ENCODE assay signal across 7 cellular contexts in the genomic region with DNA sequence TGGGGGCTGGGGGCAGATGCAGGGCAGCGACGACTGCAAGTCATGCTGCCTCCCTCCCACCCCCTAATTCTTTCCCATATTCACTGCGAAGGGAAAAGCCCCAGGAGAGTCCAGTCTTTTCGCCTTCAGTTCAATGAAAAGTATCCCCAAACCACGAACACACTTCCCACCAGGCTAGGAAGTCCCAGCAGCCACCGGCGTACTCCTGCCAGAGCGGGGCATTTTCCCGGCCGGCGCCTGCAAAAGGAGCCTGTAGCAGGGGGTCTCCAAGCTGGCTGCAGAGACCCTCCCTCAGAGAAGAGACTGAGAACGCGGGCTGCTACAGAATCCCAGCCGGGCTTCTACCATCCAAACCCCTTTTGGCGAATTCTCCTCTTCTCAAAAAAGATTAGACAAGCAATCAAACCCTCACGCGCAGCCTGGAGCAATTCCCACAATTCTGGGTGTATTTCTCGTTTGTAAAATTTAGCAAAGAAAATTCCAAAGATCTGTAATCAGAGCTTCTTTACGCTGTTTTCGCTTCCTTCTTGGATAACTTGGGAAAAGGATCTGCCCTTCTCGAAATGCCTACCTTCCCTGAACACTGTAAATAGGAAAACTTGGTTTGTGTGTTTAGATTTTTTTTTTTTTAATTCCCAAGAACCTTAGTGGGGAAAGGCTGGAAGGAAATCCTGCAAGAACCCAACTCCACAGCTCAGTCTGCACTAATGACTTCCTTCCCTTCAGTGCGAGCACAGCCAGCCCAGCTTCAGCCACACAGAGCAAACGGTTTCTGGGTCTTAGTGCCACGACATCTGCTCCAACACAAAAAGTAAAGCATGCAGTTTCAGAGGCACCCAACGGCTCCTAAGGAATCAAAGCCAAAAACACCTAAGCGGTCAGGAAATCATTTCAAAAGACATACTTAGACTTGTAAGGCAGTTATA.
A peak's percentile ranks its signal among the peaks of the same experiment; 100 is the strongest.
DNase-seq lines count a peak whose midpoint lies in the region; ATAC-seq and TF ChIP-seq lines count a peak whose summit lies in the region.

No MANE protein-coding gene starts in this region.

- TSS peak; percentile 66 for BruUV-seq in mammary epithelial cell (replicated peaks; lab: Mats Ljungman, UMichigan)

- no peak for TF ChIP-seq CTCF in GM23338 (conservative IDR thresholded peaks at IDR 0.05; ENCODE audit: low read depth in 2 of 2)
- no peak for TF ChIP-seq CTCF in RWPE2 (IDR thresholded peaks at IDR 0.05; ENCODE audit: poor library complexity, severe bottlenecking)
- TF ChIP-seq CTCF in mammary epithelial cell (conservative IDR thresholded peaks at IDR 0.05 in 1 of 2, IDR thresholded peaks at IDR 0.05 in 1 of 2; ENCODE audit: extremely low read depth in 1 of 2, insufficient read depth in 1 of 2, low read depth in 1 of 2, low read length in 2 of 2), result no peak

- CTCF ChIA-PET in mammary epithelial cell (lab: Charles Lee; ENCODE audit: low non-redundant PET), result interaction anchor here (0.6 kb wide), 2 partner anchors 523 to 934 kb away, joined by 4 to 7 read pairs; no protein-coding TSS in a partner anchor

- H3K4me3 Mint-ChIP-seq in GM23338, result peak overlapping the region; percentile 91

- H3K36me3 ChIP-seq in GM23338 (ENCODE audit: insufficient read depth) (no peaks in the 10 kb centered on the region), RWPE2 (ENCODE audit: low read depth) (no peaks in the 10 kb centered on the region), mammary epithelial cell (ENCODE audit: insufficient read depth, low read length) (no peaks in the 10 kb centered on the region)

- no peaks in the 10 kb centered on the region for H3K36me3 Mint-ChIP-seq in GM23338 (ENCODE audit: low read depth)

- peak overlapping the region; percentile 95 for H3K27ac Mint-ChIP-seq in GM23338

- peak overlapping the region; percentile 91 for H3K4me2 ChIP-seq in GM23338
- H3K4me2 ChIP-seq in mammary epithelial cell (ENCODE audit: insufficient read depth, low read depth, low read length), result peak overlapping the region; percentile 80

- H3F3A ChIP-seq in GM23338 (replicated peaks; ENCODE audit: low read depth), result no peaks in the 10 kb centered on the region

- H3K4me1 ChIP-seq in GM23338 (ENCODE audit: insufficient read depth) (peaks cover 22% of the 10 kb centered on the region), RWPE2 (ENCODE audit: insufficient read depth, poor library complexity, severe bottlenecking) (peaks cover 4% of the 10 kb centered on the region), mammary epithelial cell (ENCODE audit: insufficient read depth, low read length) (peaks cover 9% of the 10 kb centered on the region)

- no peaks in the 10 kb centered on the region for H3K27me3 ChIP-seq in GM23338 (ENCODE audit: insufficient read depth)
- no peaks in the 10 kb centered on the region for H3K27me3 ChIP-seq in RWPE2 (ENCODE audit: insufficient read depth, poor library complexity, severe bottlenecking)
- peaks cover 3% of the 10 kb centered on the region for H3K27me3 ChIP-seq in mammary epithelial cell (ENCODE audit: insufficient read depth, low read length)

- peak; percentile 86 for DNase-seq in GM23338 (ENCODE audit: low spot score)
- peak; percentile 52 for DNase-seq in RWPE2 (ENCODE audit: low spot score)
- peak; percentile 44 for DNase-seq in mammary epithelial cell
- DNase-seq in iPS DF 19.7 (ENCODE audit: low read depth, low spot score), result peak; percentile 47
- DNase-seq in posterior vena cava (ENCODE audit: low spot score), result peak; percentile 83
- no peak for DNase-seq in NCI-H748 treated with DMSO at 0.1 percent for 48 hours (lab: John Stamatoyannopoulos, UW)

- H3K79me2 ChIP-seq in GM23338 (replicated peaks; ENCODE audit: insufficient read depth), result no peaks in the 10 kb centered on the region
- H3K79me2 ChIP-seq in mammary epithelial cell (ENCODE audit: insufficient read depth, low read length), result no peaks in the 10 kb centered on the region

- no peaks in the 10 kb centered on the region for H3K9me2 ChIP-seq in GM23338 (ENCODE audit: insufficient read depth)

- peaks cover 21% of the 10 kb centered on the region for H3K4me1 Mint-ChIP-seq in GM23338

- H4K20me1 ChIP-seq in GM23338 (replicated peaks; ENCODE audit: insufficient read depth) (no peaks in the 10 kb centered on the region), mammary epithelial cell (ENCODE audit: insufficient read depth, low read length) (no peaks in the 10 kb centered on the region)

- no peaks in the 10 kb centered on the region for H3K27me3 Mint-ChIP-seq in GM23338 (ENCODE audit: insufficient read depth, low read depth, poor library complexity)

- no peaks in the 10 kb centered on the region for H3K9me3 ChIP-seq in RWPE2 (ENCODE audit: severe bottlenecking)
- H3K9me3 ChIP-seq in mammary epithelial cell (replicated peaks; ENCODE audit: insufficient read depth, low read length), result no peaks in the 10 kb centered on the region

- H3K9me3 Mint-ChIP-seq in GM23338, result no peaks in the 10 kb centered on the region

- dilution Hi-C loops in mammary epithelial cell (cut with HindIII; ENCODE audit: low sequenced_read_pairs), result no loop called here

- H3K27ac ChIP-seq in GM23338 (ENCODE audit: low read depth), result peak overlapping the region; percentile 64
- H3K27ac ChIP-seq in RWPE2 (ENCODE audit: poor library complexity, severe bottlenecking), result peak overlapping the region; percentile 44
- H3K27ac ChIP-seq in mammary epithelial cell (ENCODE audit: insufficient read depth, low read depth, low read length), result no peak overlapping the region

- 18% methylated on average over 16 of the region's 26 CpGs for WGBS in mammary epithelial cell (ENCODE audit: low coverage, missing lambda C conversion rate)

- H3K9ac ChIP-seq in mammary epithelial cell (ENCODE audit: insufficient read depth, low read length), result no peak overlapping the region

- ATAC-seq in GM23338, result peak; percentile 80
- peak; percentile 72 for ATAC-seq in RWPE2 (ENCODE audit: low read depth)
- no peak for ATAC-seq in GM18498 (IDR thresholded peaks at IDR 0.05; ENCODE audit: unreplicated experiment)

- in situ Hi-C loops in mammary epithelial cell (cut with MboI; ENCODE audit: low sequenced_read_pairs in 2 of 2), result loop anchor here (10.0 to 25.0 kb wide), 2 partner anchors 381 to 388 kb away; no protein-coding TSS in a partner anchor

- H3K4me3 ChIP-seq in GM23338 (peak overlapping the region; percentile 71), RWPE2 (ENCODE audit: severe bottlenecking) (peak overlapping the region; percentile 48), mammary epithelial cell (replicated peaks in 1 of 3; ENCODE audit: insufficient read depth in 1 of 3, low read depth in 2 of 3, low read length in 3 of 3) (peak overlapping the region; percentile 40 to 51 (median 47))

- peak overlapping the region; percentile 89 for H2AFZ ChIP-seq in GM23338
- peak overlapping the region; percentile 92 for H2AFZ ChIP-seq in mammary epithelial cell (ENCODE audit: low read depth, low read length)

- intact Hi-C loops in mammary epithelial cell (cut with micrococcal nuclease), result loop anchor here (1.0 kb wide), 4 partner anchors 151 to 423 kb away; no protein-coding TSS in a partner anchor
- intact Hi-C loops in posterior vena cava (cut with DNase I), result loop anchor here in 1 of 2 donors (5.0 kb wide), 1 partner anchor 391 kb away; no protein-coding TSS in a partner anchor

TF ChIP-seq in GM23338, 12 proteins besides CTCF, POLR2A, EP300 and RAD21:
- no peak for TF ChIP-seq STAT1 (IDR thresholded peaks at IDR 0.05; ENCODE audit: unreplicated experiment)
- TF ChIP-seq POLR2AphosphoS5 (IDR thresholded peaks at IDR 0.05; ENCODE audit: low read depth), result peak; percentile 88
